8 cellular contexts compared by ENCODE assay signal in genomic region chr16:85557083-85557975, GRCh38. TPM values are rescaled to one million over a fixed set of nuclear protein-coding genes. Genes with fewer than 3 reads are reported as not detected.
DNase-seq lines count a peak whose midpoint lies in the region; ATAC-seq, FAIRE-seq and TF ChIP-seq lines count a peak whose summit lies in the region.

No MANE protein-coding gene starts in this region.

- in situ Hi-C loops in astrocyte of the cerebellum (cut with HindIII; ENCODE audit: low sequenced_read_pairs) = no loop called here

- H3K36me3 ChIP-seq in PC-9 (ENCODE audit: low read depth) (no peaks in the 10 kb centered on the region), kidney (ENCODE audit: control insufficient read depth in 1 of 2, insufficient read depth in 2 of 2, low read length in 2 of 2) (no peaks in the 10 kb centered on the region)

- TF ChIP-seq CTCF in AG10803 (conservative IDR thresholded peaks at IDR 0.05; ENCODE audit: low read length) (peak; percentile 31), PC-9 (conservative IDR thresholded peaks at IDR 0.05) (0 out of 2 replicates have a peak, but pooled peaks have one; percentile 22), astrocyte of the cerebellum (IDR thresholded peaks at IDR 0.05; ENCODE audit: low read depth, low read length, missing control alignments) (peak; percentile 29), kidney (IDR thresholded peaks at IDR 0.05; ENCODE audit: borderline replicate concordance, extremely low read depth, insufficient read depth) (no peak)

- H3K79me2 ChIP-seq in PC-9 (ENCODE audit: low read depth) = peaks cover 73% of the 10 kb centered on the region

- POLR2A ChIA-PET in PC-9 (lab: Charles Lee; ENCODE audit: unreplicated experiment) = interaction anchor here (0.5 to 0.7 kb wide), 5 partner anchors 9 to 84 kb away, joined by 3 to 15 read pairs (median 7); no protein-coding TSS in a partner anchor

- H4K20me1 ChIP-seq in PC-9 (ENCODE audit: insufficient read depth) = peaks cover 38% of the 10 kb centered on the region

- H3K9ac ChIP-seq in kidney (ENCODE audit: low read length in 2 of 2) = peak overlapping the region; percentile 65 to 71

- H3K4me1 ChIP-seq in PC-9 (replicated peaks; ENCODE audit: insufficient read depth) (peaks cover 39% of the 10 kb centered on the region), kidney (ENCODE audit: control insufficient read depth in 1 of 2, insufficient read depth in 1 of 2, low read depth in 1 of 2, low read length in 2 of 2) (peaks cover 31 to 34% of the 10 kb centered on the region in 2 donors)

- peak overlapping the region; percentile 78 for H3K4me3 ChIP-seq in AG10803 (ENCODE audit: low read length)
- peak overlapping the region; percentile 72 for H3K4me3 ChIP-seq in PC-9
- peak overlapping the region; percentile 59 for H3K4me3 ChIP-seq in astrocyte of the cerebellum (ENCODE audit: low read depth, low read length)
- H3K4me3 ChIP-seq in kidney (ENCODE audit: low read length in 2 of 2) = peak overlapping the region; percentile 44 to 73

- H3K4me2 ChIP-seq in PC-9 = peak overlapping the region; percentile 83

- H3F3A ChIP-seq in PC-9 (ENCODE audit: insufficient read depth, low read depth) = peaks cover 45% of the 10 kb centered on the region

- peak overlapping the region; percentile 66; the same call in 1 of the 2 replicates for H2AFZ ChIP-seq in PC-9

- DNase-seq in AG10803 (ENCODE audit: low read depth) = no peak
- DNase-seq in PC-9 = peak in 1 of 2 experiments; percentile 23
- DNase-seq in astrocyte of the cerebellum (ENCODE audit: low read depth) = no peak
- DNase-seq in kidney = peak; percentile 88
- peak; percentile 24 for DNase-seq in stimulated activated CD8-positive, alpha-beta memory T cell treated with anti-CD3 and anti-CD28 coated beads, Interleukin-12 subunit alpha, Interleukin-12 subunit beta, amount 100 ng/mL, for 4 hours (ENCODE audit: low read depth)

- ATAC-seq in GM21529 (IDR thresholded peaks at IDR 0.05; ENCODE audit: unreplicated experiment) (peak; percentile 13), GM19328 (IDR thresholded peaks at IDR 0.05; ENCODE audit: unreplicated experiment) (no peak), HG03196 (IDR thresholded peaks at IDR 0.05; ENCODE audit: unreplicated experiment) (no peak)

- no peaks in the 10 kb centered on the region for H3K9me2 ChIP-seq in PC-9 (ENCODE audit: insufficient read depth)

- H3K9me3 ChIP-seq in PC-9 (ENCODE audit: insufficient read depth, low read depth) (no peaks in the 10 kb centered on the region), kidney (ENCODE audit: control insufficient read depth in 1 of 2, low read length in 2 of 2) (no peaks in the 10 kb centered on the region)

- CTCF ChIA-PET in PC-9 (lab: Charles Lee) = interaction anchor here (0.6 to 1.0 kb wide), 9 partner anchors 11 to 442 kb away, joined by 3 to 10 read pairs (median 3); no protein-coding TSS in a partner anchor

- no peak for FAIRE-seq in kidney (lab: Jason Lieb, UNC)

- H3K27ac ChIP-seq in PC-9 = peak overlapping the region; percentile 61
- H3K27ac ChIP-seq in kidney (ENCODE audit: low read depth in 2 of 2, low read length in 2 of 2) = peak overlapping the region; percentile 89 to 96

- intact Hi-C loops in PC-9 (cut with micrococcal nuclease; ENCODE audit: unreplicated experiment) (loop anchor here (5.0 kb wide), 2 partner anchors 85 to 135 kb away; no protein-coding TSS in a partner anchor), kidney (cut with DNase I) (no loop called here)

- BruUV-seq in PC-9 (replicated peaks; lab: Mats Ljungman, UMichigan) = TSS peak; percentile 7

- H3K27me3 ChIP-seq in PC-9 (ENCODE audit: insufficient read depth, low read depth) = no peaks in the 10 kb centered on the region

RNA-seq across cellular contexts. Expression of gene GSE1, which starts 55.8 kb away (rescaled TPM):
- total RNA-seq in PC-9 (2021) (60.0 and 83.5 TPM in 2 replicates), kidney (92.8 TPM)
- 9.5 TPM for polyA plus RNA-seq in kidney (ENCODE audit: insufficient read depth, low read depth, low replicate concordance)

Comparison
In these comparisons a context has a peak if more than half of its experiments do, and no peak if none do; other contexts are left out.
1. DNase-seq: peak in kidney (single experiment) and stimulated activated CD8-positive, alpha-beta memory T cell treated with anti-CD3 and anti-CD28 coated beads, Interleukin-12 subunit alpha, Interleukin-12 subunit beta, amount 100 ng/mL, for 4 hours (single experiment); none in AG10803 (single experiment) and astrocyte of the cerebellum (single experiment).
2. Peak in every context shown above with its lines, with median percentiles within 50 percentile points of each other: H3K4me3 ChIP-seq.